In genomic region chr1:43904660-43905551, GRCh38 we compare ENCODE assay signal across 24 cellular contexts. TPM values are rescaled to one million over a fixed set of nuclear protein-coding genes. Genes with fewer than 3 reads are reported as not detected.
DNase-seq lines count a peak whose midpoint lies in the region; ATAC-seq, FAIRE-seq and TF ChIP-seq lines count a peak whose summit lies in the region.
"Had no signal": no experiment of that assay in that cellular context is flagged by ENCODE, and none has a peak within 500 bp of the region (broad histone marks: within the 10 kb centered on the region; RNA-seq: fewer than 3 reads in every experiment).

No MANE protein-coding gene starts in this region.

- H3K27me3 ChIP-seq in K562 (ENCODE audit: control insufficient read depth in 2 of 2, insufficient read depth in 2 of 2, low read length in 2 of 2) (no peaks in the 10 kb centered on the region), tibial nerve (no peaks in the 10 kb centered on the region), HepG2 (ENCODE audit: control insufficient read depth in 1 of 2, insufficient read depth in 2 of 2, low read length in 2 of 2) (no peaks in the 10 kb centered on the region)
- H3K27me3 ChIP-seq: BLaER1 had no signal

- FAIRE-seq in K562 (lab: Jason Lieb, UNC) (no peak), HepG2 (lab: Jason Lieb, UNC) (no peak)
- FAIRE-seq: G401.6, GM12892, GM18507, HTR-8/SVneo had no signal

- TF ChIP-seq POLR2A in K562 (conservative IDR thresholded peaks at IDR 0.05) (no peak), tibial nerve (IDR thresholded peaks at IDR 0.05) (no peak), HepG2 (IDR thresholded peaks at IDR 0.05; ENCODE audit: insufficient read depth in 1 of 2, low read depth in 2 of 2, low read length in 2 of 2) (no peak)

- ATAC-seq in K562 (no peak), omental fat pad (ENCODE audit: low FRiP score) (no peak), HepG2 (no peak)
- ATAC-seq: GM23338 had no signal

- H3K4me3 ChIP-seq in K562: no peak overlapping the region
- H3K4me3 ChIP-seq in tibial nerve: no peak overlapping the region
- no peak overlapping the region for H3K4me3 ChIP-seq in HepG2 (replicated peaks in 1 of 3; ENCODE audit: insufficient read depth in 1 of 3, low read depth in 2 of 3, low read length in 3 of 3)
- H3K4me3 ChIP-seq: BLaER1, GM23338 had no signal

- H3K36me3 ChIP-seq in K562 (ENCODE audit: control insufficient read depth, insufficient read depth, low read length) (no peaks in the 10 kb centered on the region), tibial nerve (peaks cover 0 to 50% (median 0%) of the 10 kb centered on the region in 3 donors), HepG2 (replicated peaks in 1 of 2; ENCODE audit: control insufficient read depth in 1 of 2, insufficient read depth in 2 of 2, low read length in 2 of 2) (no peaks in the 10 kb centered on the region; a peak in 1 of 5 replicates)

- no peaks in the 10 kb centered on the region for H3K9me3 ChIP-seq in K562 (replicated peaks; ENCODE audit: control insufficient read depth, insufficient read depth, low read depth, low read length)
- H3K9me3 ChIP-seq in tibial nerve: no peaks in the 10 kb centered on the region
- no peaks in the 10 kb centered on the region for H3K9me3 ChIP-seq in HepG2 (ENCODE audit: low read length)
- H3K9me3 ChIP-seq: BLaER1 had no signal

- BruUV-seq in K562 (replicated peaks; lab: Mats Ljungman, UMichigan) (no TSS peak), HepG2 (replicated peaks; lab: Mats Ljungman, UMichigan) (no TSS peak)

- no peaks in the 10 kb centered on the region for H3K9me1 ChIP-seq in K562 (ENCODE audit: control insufficient read depth, insufficient read depth, low read length)

- TF ChIP-seq CTCF in RWPE1 (conservative IDR thresholded peaks at IDR 0.05; ENCODE audit: low read depth) (no peak), K562 (IDR thresholded peaks at IDR 0.05 in 2 of 3, conservative IDR thresholded peaks at IDR 0.05 in 1 of 3; ENCODE audit: insufficient read depth in 2 of 3, low read depth in 1 of 3, low read length in 3 of 3) (no peak), tibial nerve (IDR thresholded peaks at IDR 0.05) (no peak), omental fat pad (IDR thresholded peaks at IDR 0.05) (no peak), HepG2 (CRISPR knock-in tag; IDR thresholded peaks at IDR 0.05) (no peak)

- in situ Hi-C loops in K562 (cut with MboI): no loop called here
- in situ Hi-C loops in HepG2 (cut with HindIII; ENCODE audit: extremely low pct_ligation_motif_present, low pct_unique_long_range_greater_than_20kb): no loop called here

- no peak overlapping the region for H3K9ac ChIP-seq in K562 (ENCODE audit: insufficient read depth in 1 of 2, low read depth in 2 of 2, low read length in 2 of 2)
- H3K9ac ChIP-seq in HepG2 (ENCODE audit: insufficient read depth, low read depth, low read length): no peak overlapping the region
- H3K9ac ChIP-seq: BLaER1 had no signal

- H3K4me2 ChIP-seq in K562 (ENCODE audit: insufficient read depth, low read length): no peak overlapping the region
- no peak overlapping the region for H3K4me2 ChIP-seq in HepG2 (ENCODE audit: low read depth, low read length)
- H3K4me2 ChIP-seq: GM23338 had no signal

- H3K4me1 ChIP-seq in K562 (replicated peaks in 1 of 2; ENCODE audit: control insufficient read depth in 2 of 2, insufficient read depth in 2 of 2, low read length in 2 of 2) (peaks cover 0 to 16% of the 10 kb centered on the region in 2 experiments; a peak in 2 of 5 replicates), tibial nerve (peaks cover 0 to 5% (median 0%) of the 10 kb centered on the region in 4 donors), HepG2 (ENCODE audit: insufficient read depth, low read length) (no peaks in the 10 kb centered on the region)

- peak overlapping the region; percentile 15; the same call in 1 of the 2 replicates for H3K27ac ChIP-seq in RWPE1
- no peak overlapping the region for H3K27ac ChIP-seq in K562 (ENCODE audit: extremely low read depth, low read depth, low read length)
- H3K27ac ChIP-seq in tibial nerve: no peak overlapping the region
- H3K27ac ChIP-seq in HepG2 (ENCODE audit: extremely low read length, insufficient read depth, low read length): no peak overlapping the region
- H3K27ac ChIP-seq: BLaER1 had no signal

- H2AFZ ChIP-seq in K562 (ENCODE audit: low read depth, low read length) (no peak overlapping the region), HepG2 (ENCODE audit: low read length) (no peak overlapping the region)
- H2AFZ ChIP-seq: GM23338 had no signal

- TF ChIP-seq RAD21 in K562 (CRISPR knock-in tag; conservative IDR thresholded peaks at IDR 0.05 in 1 of 2, IDR thresholded peaks at IDR 0.05 in 1 of 2) (no peak), HepG2 (CRISPR knock-in tag; IDR thresholded peaks at IDR 0.05) (no peak)

- intact Hi-C loops in K562 (cut with micrococcal nuclease) (no loop called here), HepG2 (cut with micrococcal nuclease; ENCODE audit: unreplicated experiment) (no loop called here)

- WGBS in K562 (ENCODE audit: insufficient coverage, low coverage, missing lambda C conversion rate): 23% methylated on average over 3 of the region's 7 CpGs
- WGBS in tibial nerve, 2 donors: 60 to 69% methylated on average over 7 of the region's 7 CpGs
- WGBS in HepG2 (ENCODE audit: low lambda C conversion rate): 69% methylated on average over 7 of the region's 7 CpGs

- POLR2A ChIA-PET in RWPE1 (lab: Yijun Ruan, JAX; ENCODE audit: low non-redundant PET) (no interaction called here), K562 (lab: Yijun Ruan, JAX) (interaction anchor here (1.3 kb wide), 1 partner anchor 9 kb away, joined by 4 read pairs; no protein-coding TSS in a partner anchor), HepG2 (lab: Yijun Ruan, JAX) (no interaction called here)

- H4K20me1 ChIP-seq in K562 (replicated peaks; ENCODE audit: control insufficient read depth, insufficient read depth, low read length) (no peaks in the 10 kb centered on the region), HepG2 (ENCODE audit: insufficient read depth, low read length) (no peaks in the 10 kb centered on the region)
- H4K20me1 ChIP-seq: BLaER1 had no signal

- H3K79me2 ChIP-seq in K562 (ENCODE audit: control insufficient read depth, insufficient read depth, low read length): no peaks in the 10 kb centered on the region
- H3K79me2 ChIP-seq in HepG2 (ENCODE audit: insufficient read depth, low read length): no peaks in the 10 kb centered on the region

- DNase-seq in CMK (ENCODE audit: low read depth) (peak; percentile 56), RWPE1 (ENCODE audit: low spot score) (no peak), K562 (ENCODE audit: extremely low read depth in 1 of 4, low spot score in 3 of 4) (no peak), left kidney (ENCODE audit: low read depth, low spot score) (peak; percentile 20), tibial nerve (ENCODE audit: low spot score in 2 of 2) (no peak), omental fat pad (ENCODE audit: low spot score) (no peak), D341Med (ENCODE audit: low spot score) (no peak), HepG2 (ENCODE audit: low spot score) (no peak)
- DNase-seq: 8988T; Calu3; CD4-positive, alpha-beta memory T cell; DMS 273 treated with DMSO at 0.1 percent for 48 hours; DMS53; DND-41; H9 had no signal

- TF ChIP-seq EP300 in K562 (IDR thresholded peaks at IDR 0.05; ENCODE audit: low read length) (no peak), tibial nerve (IDR thresholded peaks at IDR 0.05) (no peak), HepG2 (IDR thresholded peaks at IDR 0.05; ENCODE audit: low read depth in 2 of 2, low read length in 2 of 2) (no peak), HepG2 (CRISPR knock-in tag; IDR thresholded peaks at IDR 0.05; ENCODE audit: borderline replicate concordance) (no peak)

- CTCF ChIA-PET in RWPE1 (lab: Yijun Ruan, JAX) (no interaction called here), K562 (lab: Yijun Ruan, JAX; ENCODE audit: low intra/inter-chr PET ratio) (no interaction called here), HepG2 (lab: Yijun Ruan, JAX; ENCODE audit: low intra/inter-chr PET ratio, low total read pairs) (no interaction called here)

RNA-seq across cellular contexts. Expression of gene ARTN, which starts 28.7 kb away (rescaled TPM):
- 0.74 TPM in 1 of 2 replicates, not detected in the other for total RNA-seq in K562 (2011; cell fraction: chromatin; rRNA removed; ENCODE audit: low replicate concordance)
- total RNA-seq in K562 (2011; cell fraction: nucleolus; rRNA removed): 0.92 and 1.0 TPM in 2 replicates
- 0.44 and 0.61 TPM in 2 replicates for total RNA-seq in K562 (2011; cell fraction: nucleoplasm; rRNA removed)
- total RNA-seq in K562 (2014; rRNA removed) (not detected in 2 replicates), K562 (2014; rRNA removed; fragmentation: Illumina TruSeq; extraction: Trizol) (not detected in 2 replicates), K562 (2015; rRNA removed; fragmentation: Illumina TruSeq; extraction: Trizol) (not detected in 2 replicates), K562 (2021) (0.38 TPM in 1 of 2 replicates, not detected in the other), tibial nerve (1 to 10 TPM in 1 of 4 donors, under 1 TPM in 1, not detected in 2; 0.66 to 1.4 TPM), omental fat pad (under 1 TPM in 3 of 4 donors, not detected in 1; 0.19 to 0.72 (median 0.63) TPM), HepG2 (2016; rRNA removed; fragmentation: Illumina TruSeq; extraction: Trizol) (0.62 TPM in 1 of 2 replicates, not detected in the other)
- polyA plus RNA-seq in K562 (2011; rRNA removed) (0.06 and 0.07 TPM in 2 replicates), K562 (2014; fragmentation: Illumina TruSeq; extraction: Trizol) (not detected in 2 replicates), K562 (2014; fragmentation: Nextera tagmentation; extraction: Ambion mirVana) (not detected), K562 (2014; rRNA removed) (not detected in 2 replicates), HepG2 (2011; rRNA removed) (0.11 and 0.21 TPM in 2 replicates)
- not detected in 2 replicates for polyA plus RNA-seq in K562 (2011; cell fraction: cytosol; rRNA removed)
- polyA plus RNA-seq in K562 (2011; cell fraction: nucleus; rRNA removed): 0.46 and 0.50 TPM in 2 replicates
- 0.22 and 0.55 TPM in 2 replicates for polyA plus RNA-seq in K562 (2012)
- not detected in 2 replicates for polyA minus RNA-seq in K562 (2011; rRNA and poly(A)+ RNA removed)
- polyA minus RNA-seq in K562 (2011; cell fraction: cytosol; rRNA and poly(A)+ RNA removed): not detected in 2 replicates
- polyA minus RNA-seq in K562 (2011; cell fraction: nucleus; rRNA and poly(A)+ RNA removed): 0.11 and 0.27 TPM in 2 replicates
- total RNA-seq in HepG2 (2016; cell fraction: cytosol; rRNA removed; fragmentation: Illumina TruSeq; extraction: Trizol; ENCODE audit: low read depth): 0.40 and 0.62 TPM in 2 replicates
- 0.24 and 0.61 TPM in 2 replicates for total RNA-seq in HepG2 (2016; cell fraction: insoluble cytoplasmic fraction; rRNA removed; fragmentation: Illumina TruSeq; extraction: Trizol)
- 0.28 and 0.55 TPM in 2 replicates for total RNA-seq in HepG2 (2016; cell fraction: membrane; rRNA removed; fragmentation: Illumina TruSeq; extraction: Trizol)
- 0.62 and 0.81 TPM in 2 replicates for total RNA-seq in HepG2 (2016; cell fraction: nucleus; rRNA removed; fragmentation: Illumina TruSeq; extraction: Trizol)
- polyA plus RNA-seq in HepG2 (2011; cell fraction: cytosol; rRNA removed): 0.05 and 0.07 TPM in 2 replicates
- polyA plus RNA-seq in HepG2 (2011; cell fraction: nucleus; rRNA removed): 1.3 and 1.4 TPM in 2 replicates
- 0.12 and 0.28 TPM in 2 replicates for polyA plus RNA-seq in HepG2 (2012)
- 0.10 TPM in 2 replicates for polyA plus RNA-seq in HepG2 (2016; cell fraction: cytosol; fragmentation: Illumina TruSeq; extraction: Trizol; ENCODE audit: low read depth)
- polyA plus RNA-seq in HepG2 (2016; cell fraction: insoluble cytoplasmic fraction; fragmentation: Illumina TruSeq; extraction: Trizol; ENCODE audit: low read depth): 0.43 TPM in 1 of 2 replicates, not detected in the other
- 0.29 and 0.33 TPM in 2 replicates for polyA plus RNA-seq in HepG2 (2016; cell fraction: membrane; fragmentation: Illumina TruSeq; extraction: Trizol; ENCODE audit: low read depth)
- 0.81 and 2.0 TPM in 2 replicates for polyA plus RNA-seq in HepG2 (2016; cell fraction: nucleus; fragmentation: Illumina TruSeq; extraction: Trizol; ENCODE audit: insufficient read depth, low read depth)
- polyA minus RNA-seq in HepG2 (2011; rRNA and poly(A)+ RNA removed; ENCODE audit: low replicate concordance): 0.44 and 1.7 TPM in 2 replicates
- polyA minus RNA-seq in HepG2 (2011; cell fraction: cytosol; rRNA and poly(A)+ RNA removed): not detected in 2 replicates
- polyA minus RNA-seq in HepG2 (2011; cell fraction: nucleus; rRNA and poly(A)+ RNA removed): 0.62 and 0.77 TPM in 2 replicates
- polyA plus RNA-seq: AG04450; CD14-positive monocyte; CD4-positive, alpha-beta memory T cell; IgD-negative memory B cell had no signal

RNA-seq across cellular contexts. Expression of gene IPO13, which starts 41.8 kb away (rescaled TPM):
- 24.0 and 67.1 TPM in 2 replicates for total RNA-seq in K562 (2011; cell fraction: chromatin; rRNA removed; ENCODE audit: low replicate concordance)
- total RNA-seq in K562 (2011; cell fraction: nucleolus; rRNA removed): 41.3 and 46.4 TPM in 2 replicates
- total RNA-seq in K562 (2011; cell fraction: nucleoplasm; rRNA removed): 28.3 and 29.6 TPM in 2 replicates
- total RNA-seq in K562 (2014; rRNA removed): 17.5 and 27.9 TPM in 2 replicates
- 7.8 and 10.0 TPM in 2 replicates for total RNA-seq in K562 (2014; rRNA removed; fragmentation: Illumina TruSeq; extraction: Trizol)
- total RNA-seq in K562 (2015; rRNA removed; fragmentation: Illumina TruSeq; extraction: Trizol): 16.1 and 16.2 TPM in 2 replicates
- 28.4 and 30.8 TPM in 2 replicates for total RNA-seq in K562 (2021)
- 13.9 and 19.1 TPM in 2 replicates for polyA plus RNA-seq in K562 (2011; rRNA removed)
- 27.1 and 36.4 TPM in 2 replicates for polyA plus RNA-seq in K562 (2011; cell fraction: cytosol; rRNA removed)
- polyA plus RNA-seq in K562 (2011; cell fraction: nucleus; rRNA removed): 59.2 and 89.3 TPM in 2 replicates
- 27.4 and 30.4 TPM in 2 replicates for polyA plus RNA-seq in K562 (2012)
- 24.7 and 27.1 TPM in 2 replicates for polyA plus RNA-seq in K562 (2014; fragmentation: Illumina TruSeq; extraction: Trizol)
- 1 to 10 TPM; 7.0 to 9.8 TPM for polyA plus RNA-seq in K562 (2014; fragmentation: Nextera tagmentation; extraction: Ambion mirVana)
- 18.6 and 22.0 TPM in 2 replicates for polyA plus RNA-seq in K562 (2014; rRNA removed)
- 18.8 and 24.2 TPM in 2 replicates for polyA minus RNA-seq in K562 (2011; rRNA and poly(A)+ RNA removed)
- polyA minus RNA-seq in K562 (2011; cell fraction: cytosol; rRNA and poly(A)+ RNA removed): 16.5 and 21.7 TPM in 2 replicates
- 18.4 and 22.3 TPM in 2 replicates for polyA minus RNA-seq in K562 (2011; cell fraction: nucleus; rRNA and poly(A)+ RNA removed)
- total RNA-seq in tibial nerve: 10 to 100 TPM; 27.8 to 41.1 (median 31.2) TPM
- 10 to 100 TPM; 18.7 to 23.2 (median 21.1) TPM for total RNA-seq in omental fat pad
- 14.3 and 15.6 TPM in 2 replicates for total RNA-seq in HepG2 (2016; rRNA removed; fragmentation: Illumina TruSeq; extraction: Trizol)
- 2.4 and 3.1 TPM in 2 replicates for total RNA-seq in HepG2 (2016; cell fraction: cytosol; rRNA removed; fragmentation: Illumina TruSeq; extraction: Trizol; ENCODE audit: low read depth)
- total RNA-seq in HepG2 (2016; cell fraction: insoluble cytoplasmic fraction; rRNA removed; fragmentation: Illumina TruSeq; extraction: Trizol): 13.4 and 14.4 TPM in 2 replicates
- 5.8 and 6.8 TPM in 2 replicates for total RNA-seq in HepG2 (2016; cell fraction: membrane; rRNA removed; fragmentation: Illumina TruSeq; extraction: Trizol)
- 15.1 and 20.1 TPM in 2 replicates for total RNA-seq in HepG2 (2016; cell fraction: nucleus; rRNA removed; fragmentation: Illumina TruSeq; extraction: Trizol)
- polyA plus RNA-seq in HepG2 (2011; rRNA removed): 12.9 and 15.0 TPM in 2 replicates
- polyA plus RNA-seq in HepG2 (2011; cell fraction: cytosol; rRNA removed): 11.2 and 12.8 TPM in 2 replicates
- polyA plus RNA-seq in HepG2 (2011; cell fraction: nucleus; rRNA removed): 43.8 and 47.3 TPM in 2 replicates
- 9.7 and 11.8 TPM in 2 replicates for polyA plus RNA-seq in HepG2 (2012)
- polyA plus RNA-seq in HepG2 (2016; cell fraction: cytosol; fragmentation: Illumina TruSeq; extraction: Trizol; ENCODE audit: low read depth): 2.2 and 2.4 TPM in 2 replicates
- polyA plus RNA-seq in HepG2 (2016; cell fraction: insoluble cytoplasmic fraction; fragmentation: Illumina TruSeq; extraction: Trizol; ENCODE audit: low read depth): 14.5 and 14.6 TPM in 2 replicates
- polyA plus RNA-seq in HepG2 (2016; cell fraction: membrane; fragmentation: Illumina TruSeq; extraction: Trizol; ENCODE audit: low read depth): 3.4 and 5.4 TPM in 2 replicates
- 47.0 and 47.3 TPM in 2 replicates for polyA plus RNA-seq in HepG2 (2016; cell fraction: nucleus; fragmentation: Illumina TruSeq; extraction: Trizol; ENCODE audit: insufficient read depth, low read depth)
- polyA minus RNA-seq in HepG2 (2011; rRNA and poly(A)+ RNA removed; ENCODE audit: low replicate concordance): 37.2 and 43.4 TPM in 2 replicates
- polyA minus RNA-seq in HepG2 (2011; cell fraction: cytosol; rRNA and poly(A)+ RNA removed): 8.7 and 12.3 TPM in 2 replicates
- polyA minus RNA-seq in HepG2 (2011; cell fraction: nucleus; rRNA and poly(A)+ RNA removed): 9.8 and 11.1 TPM in 2 replicates

Comparison
In these comparisons a context has a peak if more than half of its experiments do, and no peak if none do; other contexts are left out.
1. DNase-seq: peak in CMK (single experiment) and left kidney (single experiment); none in RWPE1 (single experiment), K562 (0 of 4), tibial nerve (0 of 2), omental fat pad (single experiment), D341Med (single experiment) and HepG2 (single experiment).